Comparison of ENCODE assay signal across 22 cellular contexts in the genomic region with DNA sequence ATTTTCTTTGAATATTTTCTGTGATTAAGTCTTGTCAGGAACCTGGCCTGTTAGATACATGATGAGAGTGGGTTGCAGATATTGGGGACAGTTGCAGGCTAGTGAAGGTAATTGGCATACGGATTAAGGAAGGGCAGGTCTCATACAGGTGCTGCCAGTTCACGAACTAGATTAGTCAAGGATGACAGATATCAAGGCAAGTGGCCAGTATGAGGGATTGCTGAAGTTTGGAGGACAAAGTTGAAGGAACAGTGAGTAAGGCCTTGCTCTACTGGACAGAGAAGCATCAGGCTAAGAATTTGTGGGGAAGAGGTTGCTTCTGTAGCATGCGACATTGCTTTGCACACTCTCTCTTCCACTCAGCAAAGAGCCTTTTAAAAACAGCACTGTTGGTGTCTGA.
"Had no signal": no experiment of that assay in that cellular context is flagged by ENCODE, and none has a peak within 500 bp of the region (broad histone marks: within the 10 kb centered on the region; RNA-seq: fewer than 3 reads in every experiment).

No MANE protein-coding gene starts in this region.

- H3K27ac ChIP-seq: RWPE1, SJCRH30 had no signal

- DNase-seq: Karpas-422, KG1, MG63, NCI-H1092, NCI-H1105 treated with DMSO at 0.1 percent for 48 hours, NCI-H1417 treated with DMSO at 0.1 percent for 48 hours, NCI-H146, NCI-H1694 treated with DMSO at 0.1 percent for 48 hours, NCI-H1930, NCI-H2081, NCI-H2107, NCI-H226, NCI-H446, NCI-H510A, NCI-H524 treated with DMSO at 0.1 percent for 48 hours, NCI-H69, NCI-H774, SHP77, SJCRH30 had no signal

- H3K27me3 ChIP-seq: MG63, SJCRH30 had no signal

- H3K4me1 ChIP-seq: SJCRH30 had no signal

- H3K4me3 ChIP-seq: MG63, SJCRH30 had no signal

- H3K36me3 ChIP-seq: MG63, SJCRH30 had no signal

- H3K9me3 ChIP-seq: MG63 had no signal

- ATAC-seq: Panc1, SK-N-SH treated with all-trans-retinoic acid at 6 μM for 48 hours had no signal
